1 cellular context compared by ENCODE assay signal in genomic region chr5:156951354-156951753, GRCh38.
TF ChIP-seq lines count a peak whose summit lies in the region.

No MANE protein-coding gene starts in this region.

TF ChIP-seq in H1, 55 proteins besides CTCF, POLR2A, EP300 and RAD21 (continued from another document):
- TF ChIP-seq RBBP5 (IDR thresholded peaks at IDR 0.05; ENCODE audit: borderline replicate concordance, low read depth, low read length) (no peak), POLR2AphosphoS5 (IDR thresholded peaks at IDR 0.05; ENCODE audit: low read depth, low read length) (no peak), JUND (IDR thresholded peaks at IDR 0.05; ENCODE audit: low read length) (no peak), KDM4A (IDR thresholded peaks at IDR 0.05; ENCODE audit: low read depth, low read length, severe bottlenecking) (no peak), JUN (IDR thresholded peaks at IDR 0.05; ENCODE audit: low read depth, low read length) (no peak), CHD1 (IDR thresholded peaks at IDR 0.05; ENCODE audit: low read depth, low read length) (no peak), ATF3 (IDR thresholded peaks at IDR 0.05; ENCODE audit: insufficient read depth, low read depth, low read length) (no peak), CHD7 (IDR thresholded peaks at IDR 0.05; ENCODE audit: insufficient replicate concordance, low read length) (no peak), SP1 (IDR thresholded peaks at IDR 0.05; ENCODE audit: low read depth, low read length) (no peak), TCF12 (IDR thresholded peaks at IDR 0.05; ENCODE audit: low read depth, low read length) (no peak), CTBP2 (IDR thresholded peaks at IDR 0.05; ENCODE audit: borderline replicate concordance, insufficient read depth, insufficient read length, low read length) (no peak), GTF2F1 (IDR thresholded peaks at IDR 0.05; ENCODE audit: borderline replicate concordance, low read depth, low read length) (no peak), NANOG (IDR thresholded peaks at IDR 0.05; ENCODE audit: insufficient read depth, low read depth, low read length, poor library complexity, severe bottlenecking) (no peak), TBP (IDR thresholded peaks at IDR 0.05; ENCODE audit: low read depth, low read length) (no peak), SUZ12 (IDR thresholded peaks at IDR 0.05; ENCODE audit: low read length) (no peak), MAFK (IDR thresholded peaks at IDR 0.05; ENCODE audit: low read depth, low read length) (no peak), PHF8 (conservative IDR thresholded peaks at IDR 0.05; ENCODE audit: low read depth, low read length) (no peak), ZNF274 (IDR thresholded peaks at IDR 0.05; ENCODE audit: borderline replicate concordance, extremely low read depth, low read length) (no peak)
